Comparison of ENCODE assay signal across 18 cellular contexts in the genomic region with DNA sequence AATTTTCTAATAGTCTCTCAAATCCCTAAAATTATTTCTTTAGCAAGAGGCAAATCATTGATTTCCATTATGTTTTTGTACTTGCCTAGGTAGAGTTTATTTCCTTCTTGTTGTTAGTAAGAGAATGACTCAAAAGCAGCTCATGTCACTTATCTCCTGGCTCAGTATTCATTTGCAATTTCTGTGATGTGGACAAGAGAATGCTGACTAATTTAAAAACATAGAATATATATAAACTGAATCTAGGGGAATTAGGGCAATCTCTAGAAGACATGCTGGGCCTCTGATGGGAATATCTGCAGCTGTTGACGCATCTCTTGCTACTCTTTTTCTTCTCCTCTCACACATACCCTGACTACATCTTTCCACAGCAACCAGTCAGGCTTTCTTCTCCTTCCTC.
"Had no signal": no experiment of that assay in that cellular context is flagged by ENCODE, and none has a peak within 500 bp of the region (broad histone marks: within the 10 kb centered on the region; RNA-seq: fewer than 3 reads in every experiment).

No MANE protein-coding gene starts in this region.

- H3K4me3 ChIP-seq: left ventricle myocardium inferior, prostate gland, skin epidermis, tibial nerve, uterus had no signal

- ATAC-seq: activated CD8-positive, alpha-beta T cell treated with anti-CD3 and anti-CD28 coated beads for 36 hours; activated T-helper 17 cell treated with anti-CD3 and anti-CD28 coated beads, Interleukin-2, amount 50 U/mL, for 72 hours; foreskin keratinocyte; right cardiac atrium had no signal

- H3K4me1 ChIP-seq: foreskin keratinocyte, left ventricle myocardium inferior, prostate gland, uterus had no signal

- H3K27me3 ChIP-seq: foreskin keratinocyte, tibial nerve, uterus had no signal

- H3K27ac ChIP-seq: foreskin keratinocyte, left ventricle myocardium inferior, prostate gland, skin epidermis, uterus had no signal

- H3K9me3 ChIP-seq: left ventricle myocardium inferior, prostate gland, tibial nerve, uterus had no signal

- DNase-seq: activated CD4-positive, alpha-beta T cell treated with anti-CD3 and anti-CD28 coated beads, Interleukin-2, amount 10 ng/mL, durations not matched to agents 24 days and 14 days; activated CD8-positive, alpha-beta T cell treated with anti-CD3 and anti-CD28 coated beads for 36 hours; activated naive CD4-positive, alpha-beta T cell treated with Interleukin-2 at 50 U/mL for 16 hours; activated naive CD8-positive, alpha-beta T cell treated with anti-CD3 and anti-CD28 coated beads, Interleukin-2, amount 10 ng/mL, durations not matched to agents 7 days and 5 days; activated T-cell treated with anti-CD3 and anti-CD28 coated beads, Interleukin-2, amount 50 U/mL, for 1 hour; cortex of kidney; glutamatergic neuron; left ventricle myocardium inferior; mammary epithelial cell; midbrain; right cardiac atrium; T1000; uterus had no signal

- H3K36me3 ChIP-seq: left ventricle myocardium inferior, prostate gland, tibial nerve, uterus had no signal
